Comparison of ENCODE assay signal across 24 cellular contexts in genomic region chr3:29344986-29345385, GRCh38.
"Had no signal": no experiment of that assay in that cellular context is flagged by ENCODE, and none has a peak within 500 bp of the region (broad histone marks: within the 10 kb centered on the region; RNA-seq: fewer than 3 reads in every experiment).

No MANE protein-coding gene starts in this region.

- H3K4me1 ChIP-seq: left lung, parathyroid adenoma, upper lobe of right lung had no signal

- H3K36me3 ChIP-seq: gastroesophageal sphincter, left lung, lower lobe of right lung, right atrium auricular region, suprapubic skin, upper lobe of right lung had no signal

- H3K27me3 Mint-ChIP-seq: central memory CD8-positive, alpha-beta T cell; natural killer cell treated with Interleukin-12 subunit alpha and Interleukin-12 subunit beta and Interleukin-15 and Interleukin-18, amount 100 ng/mL, for 72 hours had no signal

- H3K36me3 Mint-ChIP-seq: activated naive CD8-positive, alpha-beta T cell; natural killer cell treated with Interleukin-12 subunit alpha and Interleukin-12 subunit beta and Interleukin-15 and Interleukin-18, amount 100 ng/mL, for 72 hours had no signal

- DNase-seq: activated CD4-positive, alpha-beta T cell treated with anti-CD3 and anti-CD28 coated beads for 48 hours; activated CD4-positive, alpha-beta T cell treated with anti-CD3 and anti-CD28 coated beads, Interleukin-2, amount 50 U/mL, for 48 hours; activated CD8-positive, alpha-beta memory T cell treated with anti-CD3 and anti-CD28 coated beads for 24 hours; activated effector memory CD4-positive, alpha-beta T cell treated with Interleukin-2 at 50 U/mL for 16 hours; activated naive CD4-positive, alpha-beta T cell treated with Interleukin-2 at 50 U/mL for 16 hours; anterior cingulate cortex; effector CD8-positive, alpha-beta T cell; erythroblast; hippocampal formation; left lung; lower lobe of right lung; mesenchymal stem cell; mucosa of descending colon; nucleus accumbens; stimulated activated naive CD4-positive, alpha-beta T cell; tibial artery; upper lobe of right lung had no signal

- H3K4me3 ChIP-seq: gastroesophageal sphincter, left lung, lower lobe of right lung, mucosa of descending colon, right atrium auricular region, suprapubic skin, tibial artery, upper lobe of right lung had no signal

- H3K9me3 ChIP-seq: gastroesophageal sphincter, left lung, lower lobe of right lung, mucosa of descending colon, right atrium auricular region, suprapubic skin, tibial artery, upper lobe of right lung had no signal

- H3K27me3 ChIP-seq: gastroesophageal sphincter, left lung, right atrium auricular region, suprapubic skin, tibial artery, upper lobe of right lung had no signal

- ATAC-seq: gastroesophageal sphincter; left lung; lower lobe of right lung; mucosa of descending colon; natural killer cell treated with Interleukin-12 subunit alpha and Interleukin-12 subunit beta and Interleukin-15 and Interleukin-18, amount 100 ng/mL, for 72 hours; upper lobe of right lung had no signal

- H2AFZ ChIP-seq: parathyroid adenoma had no signal

- H3K4me1 Mint-ChIP-seq: central memory CD8-positive, alpha-beta T cell had no signal

- H3K79me2 ChIP-seq: parathyroid adenoma had no signal

- H3K27ac ChIP-seq: gastroesophageal sphincter, left lung, lower lobe of right lung, parathyroid adenoma, right atrium auricular region, suprapubic skin, tibial artery, upper lobe of right lung had no signal

- H3K27ac Mint-ChIP-seq: activated naive CD8-positive, alpha-beta T cell; natural killer cell treated with Interleukin-12 subunit alpha and Interleukin-12 subunit beta and Interleukin-15 and Interleukin-18, amount 100 ng/mL, for 72 hours had no signal

- H3K4me3 Mint-ChIP-seq: activated naive CD8-positive, alpha-beta T cell; central memory CD8-positive, alpha-beta T cell; natural killer cell treated with Interleukin-12 subunit alpha and Interleukin-12 subunit beta and Interleukin-15 and Interleukin-18, amount 100 ng/mL, for 72 hours had no signal

- H3K9ac ChIP-seq: parathyroid adenoma had no signal
